8 cellular contexts compared by ENCODE assay signal in the genomic region with DNA sequence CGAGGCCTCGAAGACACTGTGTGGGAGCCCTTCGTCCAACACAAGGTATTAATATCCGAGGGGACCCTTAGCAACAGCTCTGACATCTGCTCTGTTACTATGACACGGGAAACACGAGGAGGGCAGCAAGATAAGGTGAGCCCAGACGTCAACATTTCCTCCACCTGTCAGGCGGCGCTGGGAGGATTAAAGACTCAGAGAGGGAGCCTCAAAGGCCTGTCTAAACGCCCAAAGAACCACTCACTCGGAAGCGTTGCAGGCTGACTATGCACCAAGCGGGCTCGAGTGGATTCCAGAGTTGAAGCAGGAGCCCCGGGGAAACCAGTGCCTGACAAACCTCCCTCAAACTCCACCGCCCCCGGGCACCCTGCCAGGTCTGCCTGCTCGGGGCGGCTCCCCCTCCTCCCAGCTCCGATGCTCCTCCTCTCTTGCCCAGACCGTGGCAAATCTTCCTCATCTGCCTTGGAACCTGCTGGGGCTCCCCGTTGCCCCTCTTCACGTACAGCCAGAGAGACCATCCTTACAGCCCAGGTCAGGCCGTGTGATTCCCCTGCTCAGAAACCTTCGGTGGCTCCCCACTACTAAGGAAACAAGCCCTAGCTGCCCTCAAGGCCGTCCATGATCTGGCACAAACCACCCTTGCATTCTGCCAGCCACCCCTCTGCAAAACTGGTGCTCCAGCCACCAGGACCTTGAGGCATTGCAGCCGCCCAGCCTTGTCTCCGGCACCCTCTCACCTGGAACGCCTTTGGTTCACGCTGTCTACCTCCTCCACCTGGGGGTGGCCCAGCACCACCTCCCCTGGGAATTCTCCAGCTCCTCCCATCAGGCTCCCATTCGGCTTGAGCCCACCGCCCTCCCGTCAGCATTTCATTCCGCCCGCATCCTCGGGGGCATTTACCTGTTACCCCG. TPM values are rescaled to one million over a fixed set of nuclear protein-coding genes. Genes with fewer than 3 reads are reported as not detected.
DNase-seq lines count a peak whose midpoint lies in the region; ATAC-seq and TF ChIP-seq lines count a peak whose summit lies in the region.

No MANE protein-coding gene starts in this region.

- H3K4me1 ChIP-seq in mucosa of stomach (ENCODE audit: control insufficient read depth, insufficient read depth, low read length), result peaks cover 37% of the 10 kb centered on the region

- no peaks in the 10 kb centered on the region for H3K36me3 ChIP-seq in mucosa of stomach (ENCODE audit: control insufficient read depth, insufficient read depth, low read length)

- no peaks in the 10 kb centered on the region for H3K27me3 ChIP-seq in mucosa of stomach (ENCODE audit: control insufficient read depth, insufficient read depth, low read length)

- ATAC-seq in GM19395 (IDR thresholded peaks at IDR 0.05; ENCODE audit: unreplicated experiment) (no peak), HG03139 (IDR thresholded peaks at IDR 0.05; ENCODE audit: unreplicated experiment) (no peak), HG02763 (IDR thresholded peaks at IDR 0.05; ENCODE audit: unreplicated experiment) (no peak)

- H3K9ac ChIP-seq in mucosa of stomach (ENCODE audit: low read length), result peak overlapping the region; percentile 17

- peaks cover 81% of the 10 kb centered on the region for H3K4me1 Mint-ChIP-seq in brain

- no peak overlapping the region for H3K4me3 ChIP-seq in mucosa of stomach (ENCODE audit: low read length)

- DNase-seq in Ammon's horn (ENCODE audit: low spot score) (peak; percentile 28), NCI-H1105 treated with DMSO at 0.1 percent for 48 hours (lab: John Stamatoyannopoulos, UW) (peak; percentile 49), AG08396 (ENCODE audit: low spot score) (no peak)

- no peaks in the 10 kb centered on the region for H3K9me3 ChIP-seq in mucosa of stomach (ENCODE audit: control insufficient read depth, low read length)

- H3K27ac Mint-ChIP-seq in brain, result peak overlapping the region in 4 of 5 experiments; percentile 49 to 95 (median 78)

- no peaks in the 10 kb centered on the region for H3K36me3 Mint-ChIP-seq in brain

- TF ChIP-seq CTCF in brain (conservative IDR thresholded peaks at IDR 0.05), result no peak

- H3K9me3 Mint-ChIP-seq in brain, result peaks cover 0 to 6% (median 0%) of the 10 kb centered on the region in 5 experiments

- peaks cover 6% of the 10 kb centered on the region for H3K27me3 Mint-ChIP-seq in brain

- peak overlapping the region in 3 of 5 experiments; percentile 37 to 61 (median 59) for H3K4me3 Mint-ChIP-seq in brain

RNA-seq across cellular contexts. Expression of gene RPH3AL, which starts 16.2 kb away (rescaled TPM):
- 2.7 TPM for polyA plus RNA-seq in brain (ENCODE audit: insufficient read depth, low read depth, low replicate concordance)
